1 cellular context compared by ENCODE assay signal in the genomic region with DNA sequence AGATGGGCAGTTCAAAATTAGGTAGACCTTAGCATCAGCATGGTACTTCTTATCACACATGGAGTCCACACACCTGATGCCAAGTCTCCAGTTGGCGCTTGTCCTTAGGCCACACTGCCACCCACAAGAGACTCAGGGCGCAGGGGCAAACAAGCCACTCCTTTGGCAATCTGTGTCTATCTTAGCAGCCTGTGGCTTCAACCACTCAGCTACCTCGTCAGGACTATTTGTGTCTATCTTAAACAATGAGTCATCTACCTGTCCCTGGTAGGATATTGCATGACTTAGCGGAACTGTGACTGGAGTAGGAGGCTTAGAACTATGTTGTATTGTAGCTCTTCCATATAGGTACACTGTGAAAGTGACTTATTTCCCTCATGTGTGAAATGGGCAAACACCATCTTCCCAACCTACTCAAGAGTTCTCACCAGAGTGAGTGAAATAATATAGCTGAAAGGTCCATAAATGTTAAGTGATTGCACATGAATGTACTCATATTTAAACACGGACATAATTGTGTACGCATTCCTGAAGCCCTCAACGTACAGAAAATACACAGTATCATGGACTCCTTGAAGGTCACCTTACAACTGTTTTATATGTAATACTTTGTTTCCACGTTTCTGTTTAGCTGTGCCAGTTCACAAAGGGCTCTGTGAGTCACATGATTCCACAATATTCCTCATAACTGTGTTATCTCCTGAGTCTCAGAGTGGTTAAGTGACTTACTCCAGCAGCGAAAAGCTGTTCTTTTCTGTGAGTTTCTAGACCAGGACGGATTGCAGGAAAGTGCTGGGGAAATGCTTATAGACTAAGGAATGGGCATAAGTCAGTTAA.
TF ChIP-seq lines count a peak whose summit lies in the region.

No MANE protein-coding gene starts in this region.

TF ChIP-seq in K562, 482 proteins besides CTCF, POLR2A, EP300 and RAD21 (continued from another document and continues in another):
- TF ChIP-seq, protein P1, sequence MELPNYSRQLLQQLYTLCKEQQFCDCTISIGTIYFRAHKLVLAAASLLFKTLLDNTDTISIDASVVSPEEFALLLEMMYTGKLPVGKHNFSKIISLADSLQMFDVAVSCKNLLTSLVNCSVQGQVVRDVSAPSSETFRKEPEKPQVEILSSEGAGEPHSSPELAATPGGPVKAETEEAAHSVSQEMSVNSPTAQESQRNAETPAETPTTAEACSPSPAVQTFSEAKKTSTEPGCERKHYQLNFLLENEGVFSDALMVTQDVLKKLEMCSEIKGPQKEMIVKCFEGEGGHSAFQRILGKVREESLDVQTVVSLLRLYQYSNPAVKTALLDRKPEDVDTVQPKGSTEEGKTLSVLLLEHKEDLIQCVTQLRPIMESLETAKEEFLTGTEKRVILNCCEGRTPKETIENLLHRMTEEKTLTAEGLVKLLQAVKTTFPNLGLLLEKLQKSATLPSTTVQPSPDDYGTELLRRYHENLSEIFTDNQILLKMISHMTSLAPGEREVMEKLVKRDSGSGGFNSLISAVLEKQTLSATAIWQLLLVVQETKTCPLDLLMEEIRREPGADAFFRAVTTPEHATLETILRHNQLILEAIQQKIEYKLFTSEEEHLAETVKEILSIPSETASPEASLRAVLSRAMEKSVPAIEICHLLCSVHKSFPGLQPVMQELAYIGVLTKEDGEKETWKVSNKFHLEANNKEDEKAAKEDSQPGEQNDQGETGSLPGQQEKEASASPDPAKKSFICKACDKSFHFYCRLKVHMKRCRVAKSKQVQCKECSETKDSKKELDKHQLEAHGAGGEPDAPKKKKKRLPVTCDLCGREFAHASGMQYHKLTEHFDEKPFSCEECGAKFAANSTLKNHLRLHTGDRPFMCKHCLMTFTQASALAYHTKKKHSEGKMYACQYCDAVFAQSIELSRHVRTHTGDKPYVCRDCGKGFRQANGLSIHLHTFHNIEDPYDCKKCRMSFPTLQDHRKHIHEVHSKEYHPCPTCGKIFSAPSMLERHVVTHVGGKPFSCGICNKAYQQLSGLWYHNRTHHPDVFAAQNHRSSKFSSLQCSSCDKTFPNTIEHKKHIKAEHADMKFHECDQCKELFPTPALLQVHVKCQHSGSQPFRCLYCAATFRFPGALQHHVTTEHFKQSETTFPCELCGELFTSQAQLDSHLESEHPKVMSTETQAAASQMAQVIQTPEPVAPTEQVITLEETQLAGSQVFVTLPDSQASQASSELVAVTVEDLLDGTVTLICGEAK (IDR thresholded peaks at IDR 0.05) = no peak
- TF ChIP-seq, protein P1 (CRISPR knock-in tag; IDR thresholded peaks at IDR 0.05) = no peak
- TF ChIP-seq, protein P2, sequence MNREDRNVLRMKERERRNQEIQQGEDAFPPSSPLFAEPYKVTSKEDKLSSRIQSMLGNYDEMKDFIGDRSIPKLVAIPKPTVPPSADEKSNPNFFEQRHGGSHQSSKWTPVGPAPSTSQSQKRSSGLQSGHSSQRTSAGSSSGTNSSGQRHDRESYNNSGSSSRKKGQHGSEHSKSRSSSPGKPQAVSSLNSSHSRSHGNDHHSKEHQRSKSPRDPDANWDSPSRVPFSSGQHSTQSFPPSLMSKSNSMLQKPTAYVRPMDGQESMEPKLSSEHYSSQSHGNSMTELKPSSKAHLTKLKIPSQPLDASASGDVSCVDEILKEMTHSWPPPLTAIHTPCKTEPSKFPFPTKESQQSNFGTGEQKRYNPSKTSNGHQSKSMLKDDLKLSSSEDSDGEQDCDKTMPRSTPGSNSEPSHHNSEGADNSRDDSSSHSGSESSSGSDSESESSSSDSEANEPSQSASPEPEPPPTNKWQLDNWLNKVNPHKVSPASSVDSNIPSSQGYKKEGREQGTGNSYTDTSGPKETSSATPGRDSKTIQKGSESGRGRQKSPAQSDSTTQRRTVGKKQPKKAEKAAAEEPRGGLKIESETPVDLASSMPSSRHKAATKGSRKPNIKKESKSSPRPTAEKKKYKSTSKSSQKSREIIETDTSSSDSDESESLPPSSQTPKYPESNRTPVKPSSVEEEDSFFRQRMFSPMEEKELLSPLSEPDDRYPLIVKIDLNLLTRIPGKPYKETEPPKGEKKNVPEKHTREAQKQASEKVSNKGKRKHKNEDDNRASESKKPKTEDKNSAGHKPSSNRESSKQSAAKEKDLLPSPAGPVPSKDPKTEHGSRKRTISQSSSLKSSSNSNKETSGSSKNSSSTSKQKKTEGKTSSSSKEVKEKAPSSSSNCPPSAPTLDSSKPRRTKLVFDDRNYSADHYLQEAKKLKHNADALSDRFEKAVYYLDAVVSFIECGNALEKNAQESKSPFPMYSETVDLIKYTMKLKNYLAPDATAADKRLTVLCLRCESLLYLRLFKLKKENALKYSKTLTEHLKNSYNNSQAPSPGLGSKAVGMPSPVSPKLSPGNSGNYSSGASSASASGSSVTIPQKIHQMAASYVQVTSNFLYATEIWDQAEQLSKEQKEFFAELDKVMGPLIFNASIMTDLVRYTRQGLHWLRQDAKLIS (CRISPR knock-in tag; IDR thresholded peaks at IDR 0.05) = no peak
- no peak for TF ChIP-seq NFIX (CRISPR knock-in tag; IDR thresholded peaks at IDR 0.05; ENCODE audit: low read depth)
- TF ChIP-seq NR2C1 (IDR thresholded peaks at IDR 0.05) = no peak
- TF ChIP-seq NR2C1 (tag; IDR thresholded peaks at IDR 0.05) = 0 out of 2 replicates have a peak, but pooled peaks have one; percentile 6
- no peak for TF ChIP-seq ZFP36 (IDR thresholded peaks at IDR 0.05; ENCODE audit: low read depth, low read length, partially characterized antibody)
- TF ChIP-seq JUN (IDR thresholded peaks at IDR 0.05; ENCODE audit: borderline replicate concordance, low read depth, low read length) = peak; percentile 93
- no peak for TF ChIP-seq JUN (CRISPR knock-in tag; IDR thresholded peaks at IDR 0.05; ENCODE audit: borderline replicate concordance)
- TF ChIP-seq ZC3H4 (CRISPR knock-in tag; IDR thresholded peaks at IDR 0.05; ENCODE audit: borderline replicate concordance) = no peak; the same call in 1 of the 2 replicates
- TF ChIP-seq GABPB2 (CRISPR knock-in tag; conservative IDR thresholded peaks at IDR 0.05) = no peak
- TF ChIP-seq ZNF668 (CRISPR knock-in tag; IDR thresholded peaks at IDR 0.05) = no peak; the same call in 1 of the 2 replicates
- TF ChIP-seq KLF13 (tag; IDR thresholded peaks at IDR 0.05; ENCODE audit: borderline replicate concordance, low read depth) = no peak
- no peak for TF ChIP-seq CREB1 (IDR thresholded peaks at IDR 0.05)
- no peak for TF ChIP-seq CREB1 (CRISPR knock-in tag; IDR thresholded peaks at IDR 0.05)
- TF ChIP-seq, protein P3, sequence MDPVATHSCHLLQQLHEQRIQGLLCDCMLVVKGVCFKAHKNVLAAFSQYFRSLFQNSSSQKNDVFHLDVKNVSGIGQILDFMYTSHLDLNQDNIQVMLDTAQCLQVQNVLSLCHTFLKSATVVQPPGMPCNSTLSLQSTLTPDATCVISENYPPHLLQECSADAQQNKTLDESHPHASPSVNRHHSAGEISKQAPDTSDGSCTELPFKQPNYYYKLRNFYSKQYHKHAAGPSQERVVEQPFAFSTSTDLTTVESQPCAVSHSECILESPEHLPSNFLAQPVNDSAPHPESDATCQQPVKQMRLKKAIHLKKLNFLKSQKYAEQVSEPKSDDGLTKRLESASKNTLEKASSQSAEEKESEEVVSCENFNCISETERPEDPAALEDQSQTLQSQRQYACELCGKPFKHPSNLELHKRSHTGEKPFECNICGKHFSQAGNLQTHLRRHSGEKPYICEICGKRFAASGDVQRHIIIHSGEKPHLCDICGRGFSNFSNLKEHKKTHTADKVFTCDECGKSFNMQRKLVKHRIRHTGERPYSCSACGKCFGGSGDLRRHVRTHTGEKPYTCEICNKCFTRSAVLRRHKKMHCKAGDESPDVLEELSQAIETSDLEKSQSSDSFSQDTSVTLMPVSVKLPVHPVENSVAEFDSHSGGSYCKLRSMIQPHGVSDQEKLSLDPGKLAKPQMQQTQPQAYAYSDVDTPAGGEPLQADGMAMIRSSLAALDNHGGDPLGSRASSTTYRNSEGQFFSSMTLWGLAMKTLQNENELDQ (CRISPR knock-in tag; IDR thresholded peaks at IDR 0.05; ENCODE audit: borderline replicate concordance) = no peak
- peak; percentile 38; the same call in 1 of the 2 replicates for TF ChIP-seq KAT7 (CRISPR knock-in tag; IDR thresholded peaks at IDR 0.05; ENCODE audit: borderline replicate concordance)
- no peak for TF ChIP-seq SRF (CRISPR knock-in tag; IDR thresholded peaks at IDR 0.05)
- TF ChIP-seq ZNF197 (CRISPR knock-in tag; IDR thresholded peaks at IDR 0.05; ENCODE audit: low read depth) = no peak
- TF ChIP-seq TAF7 (tag; IDR thresholded peaks at IDR 0.05) = no peak
- peak; percentile 75; the same call in 1 of the 2 replicates for TF ChIP-seq ATF7 (IDR thresholded peaks at IDR 0.05)
- TF ChIP-seq RBM17 (IDR thresholded peaks at IDR 0.05; ENCODE audit: borderline replicate concordance, low read depth, low read length) = no peak
- TF ChIP-seq, protein P4, sequence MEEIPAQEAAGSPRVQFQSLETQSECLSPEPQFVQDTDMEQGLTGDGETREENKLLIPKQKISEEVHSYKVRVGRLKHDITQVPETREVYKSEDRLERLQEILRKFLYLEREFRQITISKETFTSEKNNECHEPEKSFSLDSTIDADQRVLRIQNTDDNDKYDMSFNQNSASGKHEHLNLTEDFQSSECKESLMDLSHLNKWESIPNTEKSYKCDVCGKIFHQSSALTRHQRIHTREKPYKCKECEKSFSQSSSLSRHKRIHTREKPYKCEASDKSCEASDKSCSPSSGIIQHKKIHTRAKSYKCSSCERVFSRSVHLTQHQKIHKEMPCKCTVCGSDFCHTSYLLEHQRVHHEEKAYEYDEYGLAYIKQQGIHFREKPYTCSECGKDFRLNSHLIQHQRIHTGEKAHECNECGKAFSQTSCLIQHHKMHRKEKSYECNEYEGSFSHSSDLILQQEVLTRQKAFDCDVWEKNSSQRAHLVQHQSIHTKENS (CRISPR knock-in tag; IDR thresholded peaks at IDR 0.05) = no peak
- no peak for TF ChIP-seq SIRT6 (IDR thresholded peaks at IDR 0.05; ENCODE audit: low read depth, low read length)
- no peak for TF ChIP-seq ZNF217 (CRISPR knock-in tag; IDR thresholded peaks at IDR 0.05)
- TF ChIP-seq SNRNP70 (optimal IDR thresholded peaks at IDR 0.05; ENCODE audit: low read depth, low read length) = no peak
- 0 out of 2 replicates have a peak, but pooled peaks have one; percentile 52 for TF ChIP-seq SMAD4 (CRISPR knock-in tag; conservative IDR thresholded peaks at IDR 0.05)
- no peak for TF ChIP-seq TBL1XR1 (IDR thresholded peaks at IDR 0.05; ENCODE audit: low read length in 2 of 2)
- TF ChIP-seq SMAD1 (IDR thresholded peaks at IDR 0.05; ENCODE audit: low read depth, low read length, partially characterized antibody) = no peak
- TF ChIP-seq, protein P5, sequence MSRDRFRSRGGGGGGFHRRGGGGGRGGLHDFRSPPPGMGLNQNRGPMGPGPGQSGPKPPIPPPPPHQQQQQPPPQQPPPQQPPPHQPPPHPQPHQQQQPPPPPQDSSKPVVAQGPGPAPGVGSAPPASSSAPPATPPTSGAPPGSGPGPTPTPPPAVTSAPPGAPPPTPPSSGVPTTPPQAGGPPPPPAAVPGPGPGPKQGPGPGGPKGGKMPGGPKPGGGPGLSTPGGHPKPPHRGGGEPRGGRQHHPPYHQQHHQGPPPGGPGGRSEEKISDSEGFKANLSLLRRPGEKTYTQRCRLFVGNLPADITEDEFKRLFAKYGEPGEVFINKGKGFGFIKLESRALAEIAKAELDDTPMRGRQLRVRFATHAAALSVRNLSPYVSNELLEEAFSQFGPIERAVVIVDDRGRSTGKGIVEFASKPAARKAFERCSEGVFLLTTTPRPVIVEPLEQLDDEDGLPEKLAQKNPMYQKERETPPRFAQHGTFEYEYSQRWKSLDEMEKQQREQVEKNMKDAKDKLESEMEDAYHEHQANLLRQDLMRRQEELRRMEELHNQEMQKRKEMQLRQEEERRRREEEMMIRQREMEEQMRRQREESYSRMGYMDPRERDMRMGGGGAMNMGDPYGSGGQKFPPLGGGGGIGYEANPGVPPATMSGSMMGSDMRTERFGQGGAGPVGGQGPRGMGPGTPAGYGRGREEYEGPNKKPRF (IDR thresholded peaks at IDR 0.05; ENCODE audit: low read depth, low read length) = no peak
- 0 out of 2 replicates have a peak, but pooled peaks have one; percentile 36 for TF ChIP-seq HIVEP1 (CRISPR knock-in tag; IDR thresholded peaks at IDR 0.05)
- TF ChIP-seq SP1 (CRISPR knock-in tag; IDR thresholded peaks at IDR 0.05) = peak; percentile 52
- TF ChIP-seq KDM1A (IDR thresholded peaks at IDR 0.05) = peak; percentile 71 to 76; a peak in 2 of 4 replicates
- TF ChIP-seq, protein P6, sequence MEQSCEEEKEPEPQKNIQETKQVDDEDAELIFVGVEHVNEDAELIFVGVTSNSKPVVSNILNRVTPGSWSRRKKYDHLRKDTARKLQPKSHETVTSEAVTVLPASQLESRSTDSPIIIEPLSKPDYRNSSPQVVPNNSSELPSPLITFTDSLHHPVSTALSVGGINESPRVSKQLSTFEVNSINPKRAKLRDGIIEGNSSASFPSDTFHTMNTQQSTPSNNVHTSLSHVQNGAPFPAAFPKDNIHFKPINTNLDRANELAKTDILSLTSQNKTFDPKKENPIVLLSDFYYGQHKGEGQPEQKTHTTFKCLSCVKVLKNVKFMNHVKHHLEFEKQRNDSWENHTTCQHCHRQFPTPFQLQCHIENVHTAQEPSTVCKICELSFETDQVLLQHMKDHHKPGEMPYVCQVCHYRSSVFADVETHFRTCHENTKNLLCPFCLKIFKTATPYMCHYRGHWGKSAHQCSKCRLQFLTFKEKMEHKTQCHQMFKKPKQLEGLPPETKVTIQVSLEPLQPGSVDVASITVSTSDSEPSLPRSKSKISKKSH (CRISPR knock-in tag; IDR thresholded peaks at IDR 0.05) = no peak
